12 cellular contexts compared by ENCODE assay signal in the genomic region with DNA sequence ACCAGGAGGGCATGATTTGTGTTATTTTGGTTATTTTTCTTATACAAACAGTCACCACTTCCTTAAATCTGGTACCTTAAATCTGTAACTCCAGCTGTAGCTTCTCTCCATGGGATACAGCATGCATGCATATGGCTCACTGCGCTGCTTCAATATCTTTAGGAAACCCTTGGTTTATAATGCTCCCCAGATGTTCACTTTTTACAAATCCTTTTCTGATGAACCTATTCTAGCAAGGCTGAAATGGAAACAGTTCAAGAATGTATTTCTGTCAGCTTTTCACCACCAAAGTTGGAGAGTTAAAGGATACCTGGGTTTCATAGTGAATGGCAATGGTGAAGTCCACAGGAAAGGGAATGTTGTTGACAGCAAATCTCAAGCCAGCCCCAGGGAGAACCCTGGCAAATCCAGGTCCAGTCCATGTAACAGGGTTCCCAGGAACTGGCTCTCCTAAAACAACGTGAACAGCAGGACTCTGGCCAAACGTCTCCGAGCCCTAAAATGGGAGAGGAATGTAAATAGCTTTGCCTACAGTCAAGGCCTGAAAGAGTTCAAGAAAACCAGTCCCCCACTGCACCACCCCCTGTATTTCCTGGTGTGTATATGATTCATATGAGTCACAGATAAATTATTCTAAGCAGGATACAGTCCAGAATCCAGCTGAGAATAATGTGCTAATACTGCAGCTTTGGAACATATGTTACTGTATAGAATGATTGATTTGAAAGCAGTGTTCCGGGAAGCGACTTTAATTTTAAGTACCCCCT. TPM values are rescaled to one million over a fixed set of nuclear protein-coding genes. Genes with fewer than 3 reads are reported as not detected.
DNase-seq lines count a peak whose midpoint lies in the region; ATAC-seq and TF ChIP-seq lines count a peak whose summit lies in the region.
"Had no signal": no experiment of that assay in that cellular context is flagged by ENCODE, and none has a peak within 500 bp of the region (broad histone marks: within the 10 kb centered on the region; RNA-seq: fewer than 3 reads in every experiment).

No MANE protein-coding gene starts in this region.

- H3K36me3 ChIP-seq in colonic mucosa, result no peaks in the 10 kb centered on the region
- no peaks in the 10 kb centered on the region for H3K36me3 ChIP-seq in mesodermal cell (ENCODE audit: control insufficient read depth, insufficient read depth, low read length)
- H3K36me3 ChIP-seq: cardiac muscle cell had no signal

- TF ChIP-seq CTCF in AG10803 (conservative IDR thresholded peaks at IDR 0.05; ENCODE audit: low read length) (no peak), colonic mucosa (IDR thresholded peaks at IDR 0.05) (no peak)

- H3K9ac ChIP-seq in colonic mucosa (ENCODE audit: low read depth in 2 of 2, low read length in 2 of 2), result no peak overlapping the region

- H3K4me1 ChIP-seq in colonic mucosa (no peaks in the 10 kb centered on the region), mesodermal cell (ENCODE audit: control insufficient read depth, insufficient read depth, low read length, poor library complexity, severe bottlenecking) (peaks cover 35% of the 10 kb centered on the region)

- H3K27me3 ChIP-seq in colonic mucosa, result no peaks in the 10 kb centered on the region
- H3K27me3 ChIP-seq: cardiac muscle cell had no signal

- H3K27ac ChIP-seq in colonic mucosa (peak overlapping the region; percentile 4), mesodermal cell (ENCODE audit: low read depth, low read length, severe bottlenecking) (peak overlapping the region; percentile 79)
- H3K27ac ChIP-seq: cardiac muscle cell had no signal

- no peak overlapping the region for H3K4me3 ChIP-seq in AG10803 (ENCODE audit: low read length)
- H3K4me3 ChIP-seq in colonic mucosa, result no peak overlapping the region
- H3K4me3 ChIP-seq in mesodermal cell (ENCODE audit: extremely low read depth, insufficient read depth, low read length, poor library complexity, severe bottlenecking), result no peak overlapping the region
- H3K4me3 ChIP-seq: cardiac muscle cell had no signal

- intact Hi-C loops in colonic mucosa (cut with DNase I), result no loop called here

- H3K9me3 ChIP-seq in colonic mucosa (no peaks in the 10 kb centered on the region), mesodermal cell (ENCODE audit: control insufficient read depth, low read length) (peaks cover 12% of the 10 kb centered on the region)

- ATAC-seq in GM19467 (IDR thresholded peaks at IDR 0.05; ENCODE audit: unreplicated experiment), result no peak
- ATAC-seq in GM21360 (IDR thresholded peaks at IDR 0.05; ENCODE audit: unreplicated experiment), result no peak
- ATAC-seq in HG02798 (IDR thresholded peaks at IDR 0.05; ENCODE audit: poor library complexity, unreplicated experiment), result no peak

- WGBS in mesodermal cell (ENCODE audit: insufficient coverage in 2 of 2), 2 experiments, result 89 to 93% methylated on average over 3 to 4 of the region's 6 CpGs

- DNase-seq in AG10803 (ENCODE audit: low read depth), result peak; percentile 93
- DNase-seq in NCI-H1694 treated with DMSO at 0.1 percent for 48 hours (lab: John Stamatoyannopoulos, UW), result peak; percentile 84
- no peak for DNase-seq in colonic mucosa
- DNase-seq in activated gamma-delta T cell treated with Interleukin-2 at 50 U/mL for 16 hours, result no peak
- DNase-seq: activated CD4-positive, alpha-beta memory T cell treated with anti-CD3 and anti-CD28 coated beads, Interleukin-2, amount 10 ng/mL, durations not matched to agents 7 days and 5 days; NCI-H187 treated with DMSO at 0.1 percent for 48 hours; stimulated activated CD8-positive, alpha-beta memory T cell treated with anti-CD3 and anti-CD28 coated beads, Interleukin-4, amount 100 ng/mL, for 48 hours had no signal

RNA-seq across cellular contexts. Expression of gene LAMB4, which starts 50.7 kb away (rescaled TPM):
- total RNA-seq in colonic mucosa, result under 1 TPM in 1 of 2 donors, not detected in 1; 0.27 TPM
- polyA plus RNA-seq in mesodermal cell (2013, experiment 1 of 2), result 0.33 TPM
- polyA plus RNA-seq in mesodermal cell (2013, experiment 2 of 2), result not detected
- total RNA-seq: activated CD4-positive, alpha-beta memory T cell treated with anti-CD3 and anti-CD28 coated beads, Interleukin-2, amount 10 ng/mL, durations not matched to agents 7 days and 5 days; cardiac muscle cell had no signal
- polyA plus RNA-seq: cardiac muscle cell had no signal

Comparison
In these comparisons a context has a peak if more than half of its experiments do, and no peak if none do; other contexts are left out.
1. DNase-seq: peak in AG10803 (single experiment) and NCI-H1694 treated with DMSO at 0.1 percent for 48 hours (single experiment); none in colonic mucosa (single experiment) and activated gamma-delta T cell treated with Interleukin-2 at 50 U/mL for 16 hours (single experiment).